In the genomic region with DNA sequence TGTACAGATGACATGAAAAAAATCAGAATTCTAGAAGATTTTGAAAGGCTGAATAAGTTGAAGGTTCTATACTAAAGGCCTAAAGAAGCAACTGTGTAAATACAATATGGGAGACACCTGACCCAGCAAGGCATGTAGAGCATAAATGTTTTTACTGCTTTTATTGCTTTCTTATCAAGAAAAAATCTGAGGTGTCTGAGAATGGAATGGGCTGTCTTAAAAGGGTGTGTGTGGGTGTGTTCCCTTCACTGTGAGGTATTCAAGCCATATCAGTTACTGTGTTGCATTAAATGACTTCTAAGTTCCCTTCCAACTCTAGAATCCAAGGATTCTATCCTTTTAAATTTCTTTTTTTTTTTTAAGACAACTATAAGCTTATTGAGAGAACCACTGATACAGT, we compare ENCODE assay signal across 18 cellular contexts. TPM values are rescaled to one million over a fixed set of nuclear protein-coding genes. Genes with fewer than 3 reads are reported as not detected.
DNase-seq lines count a peak whose midpoint lies in the region; ATAC-seq, FAIRE-seq and TF ChIP-seq lines count a peak whose summit lies in the region.
"Had no signal": no experiment of that assay in that cellular context is flagged by ENCODE, and none has a peak within 500 bp of the region (broad histone marks: within the 10 kb centered on the region; RNA-seq: fewer than 3 reads in every experiment).

No MANE protein-coding gene starts in this region.

- ATAC-seq in gastrocnemius medialis (no peak), HG02763 (IDR thresholded peaks at IDR 0.05; ENCODE audit: unreplicated experiment) (no peak)
- ATAC-seq: HCT116, left lung, sciatic nerve had no signal

- no peak overlapping the region for H3K9ac ChIP-seq in MM.1S (ENCODE audit: low read length)

- peaks cover 87% of the 10 kb centered on the region for H3K79me2 ChIP-seq in MM.1S (ENCODE audit: low read length)

- intact Hi-C loops in dorsolateral prefrontal cortex (cut with DNase I) (no loop called here), gastrocnemius medialis (cut with DNase I; ENCODE audit: low total_unique reads) (loop anchor here (10.0 kb wide), 1 partner anchor 1746 kb away; no protein-coding TSS in a partner anchor)

- peak; percentile 64 for FAIRE-seq in GM19239 (lab: Jason Lieb, UNC)
- FAIRE-seq: G401.6 had no signal

- H3K9me3 ChIP-seq in MM.1S (replicated peaks; ENCODE audit: insufficient read depth, low read length), result no peaks in the 10 kb centered on the region
- H3K9me3 ChIP-seq in gastrocnemius medialis, result no peaks in the 10 kb centered on the region
- H3K9me3 ChIP-seq: left lung had no signal

- TF ChIP-seq POLR2A in gastrocnemius medialis (IDR thresholded peaks at IDR 0.05), result no peak

- H3K4me3 ChIP-seq in MM.1S (ENCODE audit: low read length), result no peak overlapping the region
- peak overlapping the region in 1 of 59 donors; percentile 1 for H3K4me3 ChIP-seq in dorsolateral prefrontal cortex
- no peak overlapping the region for H3K4me3 ChIP-seq in gastrocnemius medialis
- H3K4me3 ChIP-seq: left lung had no signal

- H3K4me1 ChIP-seq in MM.1S (ENCODE audit: low read length), result peaks cover 90% of the 10 kb centered on the region
- peaks cover 87 to 98% of the 10 kb centered on the region in 2 donors for H3K4me1 ChIP-seq in gastrocnemius medialis

- in situ Hi-C loops in gastrocnemius medialis (cut with MboI; ENCODE audit: low sequenced_read_pairs in 4 of 4), result no loop called here

- peaks cover 33% of the 10 kb centered on the region for H3F3A ChIP-seq in MM.1S (ENCODE audit: insufficient read depth, low read length)

- H3K4me2 ChIP-seq in MM.1S (ENCODE audit: low read depth, low read length), result peak overlapping the region; percentile 78; the same call in 1 of the 2 replicates

- no peaks in the 10 kb centered on the region for H3K36me3 ChIP-seq in MM.1S (replicated peaks; ENCODE audit: insufficient read depth, low read length)
- no peaks in the 10 kb centered on the region for H3K36me3 ChIP-seq in gastrocnemius medialis
- H3K36me3 ChIP-seq: left lung had no signal

- H4K20me1 ChIP-seq in MM.1S (ENCODE audit: insufficient read depth, low read length), result no peaks in the 10 kb centered on the region

- no peak for TF ChIP-seq CTCF in MM.1S (IDR thresholded peaks at IDR 0.05; ENCODE audit: low read length)
- TF ChIP-seq CTCF in dorsolateral prefrontal cortex (IDR thresholded peaks at IDR 0.05 in 54 of 56, conservative IDR thresholded peaks at IDR 0.05 in 2 of 56; ENCODE audit: low read depth in 1 of 56, partially characterized antibody in 56 of 56), result no peak
- no peak for TF ChIP-seq CTCF in gastrocnemius medialis (IDR thresholded peaks at IDR 0.05 in 4 of 5, conservative IDR thresholded peaks at IDR 0.05 in 1 of 5)

- no peak overlapping the region for H2AFZ ChIP-seq in MM.1S (ENCODE audit: low read length)

- H3K9me2 ChIP-seq in MM.1S (replicated peaks; ENCODE audit: insufficient read depth, low read length), result no peaks in the 10 kb centered on the region

- H3K27me3 ChIP-seq in MM.1S (replicated peaks; ENCODE audit: insufficient read depth, low read length) (no peaks in the 10 kb centered on the region), dorsolateral prefrontal cortex (no peaks in the 10 kb centered on the region), gastrocnemius medialis (no peaks in the 10 kb centered on the region)
- H3K27me3 ChIP-seq: left lung had no signal

- no peak for DNase-seq in GM19239 (ENCODE audit: insufficient read length, low spot score)
- no peak for DNase-seq in MM.1S
- no peak for DNase-seq in dorsolateral prefrontal cortex
- DNase-seq in gastrocnemius medialis, result no peak
- no peak for DNase-seq in KG1 (lab: John Stamatoyannopoulos, UW)
- no peak for DNase-seq in stimulated activated naive CD4-positive, alpha-beta T cell treated with Interleukin-2 at 50 U/mL for 16 hours (lab: John Stamatoyannopoulos, UW)
- DNase-seq in NCI-H1694 treated with DMSO at 0.1 percent for 48 hours (lab: John Stamatoyannopoulos, UW), result no peak
- DNase-seq: activated CD4-positive, alpha-beta T cell treated with anti-CD3 and anti-CD28 coated beads, Interleukin-2, amount 10 ng/mL, durations not matched to agents 7 days and 5 days; AML-193; glutamatergic neuron; left lung; NCI-H1105 treated with DMSO at 0.1 percent for 48 hours; NCI-H510A; SW 1271 had no signal

- H3K27ac ChIP-seq in MM.1S (ENCODE audit: low read length) (peak overlapping the region; percentile 86; the same call in 1 of the 2 replicates), dorsolateral prefrontal cortex (peak overlapping the region in 48 of 59 donors; percentile 6 to 91 (median 72)), gastrocnemius medialis (peak overlapping the region; percentile 83 to 94 (median 86))
- H3K27ac ChIP-seq: left lung had no signal

RNA-seq across cellular contexts. Expression of gene ATP8A1, which starts 15.8 kb away (rescaled TPM):
- total RNA-seq in dorsolateral prefrontal cortex (100 to 1,000 TPM in 119 of 120 experiments, 10 to 100 TPM in 1; 78.1 to 308 (median 175) TPM), gastrocnemius medialis (10 to 100 TPM; 23.8 to 74.2 (median 31.1) TPM)
